Comparison of ENCODE assay signal across 18 cellular contexts in genomic region chr18:3513481-3513880, GRCh38.
A peak's percentile ranks its signal among the peaks of the same experiment; 100 is the strongest.
DNase-seq lines count a peak whose midpoint lies in the region; ATAC-seq and TF ChIP-seq lines count a peak whose summit lies in the region.
"Had no signal": no experiment of that assay in that cellular context is flagged by ENCODE, and none has a peak within 500 bp of the region (broad histone marks: within the 10 kb centered on the region; RNA-seq: fewer than 3 reads in every experiment).

No MANE protein-coding gene starts in this region.

- DNase-seq in GM12865 (ENCODE audit: low read depth): peak; percentile 4
- DNase-seq in LoVo (ENCODE audit: low spot score): no peak
- no peak for DNase-seq in NAMALWA (ENCODE audit: low spot score)
- DNase-seq in esophagus muscularis mucosa (ENCODE audit: extremely low spot score): no peak
- DNase-seq in NCI-H524 (lab: John Stamatoyannopoulos, UW): no peak
- DNase-seq: activated T-cell treated with anti-CD3 and anti-CD28 coated beads, Interleukin-2, amount 50 U/mL, for 48 hours; body of pancreas; DMS79 treated with DMSO at 0.1 percent for 48 hours; endodermal cell; glutamatergic neuron; NCI-H1048; NCI-H774 had no signal

- no peak overlapping the region for H3K27ac ChIP-seq in esophagus muscularis mucosa (replicated peaks in 1 of 4)
- H3K27ac ChIP-seq: body of pancreas had no signal

- H3K36me3 ChIP-seq in esophagus muscularis mucosa: no peaks in the 10 kb centered on the region

- H3K4me1 ChIP-seq in esophagus muscularis mucosa: no peaks in the 10 kb centered on the region
- H3K4me1 ChIP-seq: body of pancreas had no signal

- no peak for TF ChIP-seq EP300 in esophagus muscularis mucosa (IDR thresholded peaks at IDR 0.05)

- WGBS in esophagus muscularis mucosa: 92% methylated on average over 1 of the region's 1 CpG

- no peaks in the 10 kb centered on the region for H3K27me3 ChIP-seq in esophagus muscularis mucosa
- H3K27me3 ChIP-seq: body of pancreas had no signal

- no peak overlapping the region for H3K4me3 ChIP-seq in GM12865 (ENCODE audit: low read depth, low read length)
- no peak overlapping the region for H3K4me3 ChIP-seq in esophagus muscularis mucosa
- H3K4me3 ChIP-seq: body of pancreas, smooth muscle cell had no signal

- ATAC-seq in GM19372 (IDR thresholded peaks at IDR 0.05; ENCODE audit: low read depth, unreplicated experiment): peak; percentile 72
- ATAC-seq in HG02798 (IDR thresholded peaks at IDR 0.05; ENCODE audit: poor library complexity, unreplicated experiment): peak; percentile 79
- ATAC-seq in HG03575 (IDR thresholded peaks at IDR 0.05; ENCODE audit: extremely low read depth, insufficient number of reproducible peaks, low FRiP score, unreplicated experiment): peak; percentile 59
- ATAC-seq: activated CD4-positive, CD25-positive, alpha-beta regulatory T cell treated with anti-CD3 and anti-CD28 coated beads, Interleukin-2, amount 50 U/mL, for 24 hours; body of pancreas; left lobe of liver had no signal

- TF ChIP-seq CTCF in GM12865 (IDR thresholded peaks at IDR 0.05; ENCODE audit: insufficient read depth, low read depth, low read length, missing control alignments) (no peak), esophagus muscularis mucosa (IDR thresholded peaks at IDR 0.05) (no peak)

- intact Hi-C loops in esophagus muscularis mucosa (cut with DNase I): no loop called here

- no peaks in the 10 kb centered on the region for H3K9me3 ChIP-seq in esophagus muscularis mucosa
- H3K9me3 ChIP-seq: body of pancreas had no signal

- no peak for TF ChIP-seq POLR2A in esophagus muscularis mucosa (IDR thresholded peaks at IDR 0.05; ENCODE audit: low read depth)
